14 cellular contexts compared by ENCODE assay signal in genomic region chr1:37294514-37294913, GRCh38.
"Had no signal": no experiment of that assay in that cellular context is flagged by ENCODE, and none has a peak within 500 bp of the region (broad histone marks: within the 10 kb centered on the region; RNA-seq: fewer than 3 reads in every experiment).

No MANE protein-coding gene starts in this region.

- H3K79me2 ChIP-seq: hepatocyte had no signal

- FAIRE-seq: colon had no signal

- H3K27me3 ChIP-seq: right lobe of liver had no signal

- H3K9me3 ChIP-seq: esophagus squamous epithelium, gastroesophageal sphincter, mucosa of descending colon, neutrophil, psoas muscle, right lobe of liver had no signal

- H3K4me2 ChIP-seq: hepatocyte had no signal

- H2AFZ ChIP-seq: hepatocyte had no signal

- DNase-seq: esophagus squamous epithelium; foreskin fibroblast; mucosa of descending colon; psoas muscle; retina; right lobe of liver; stimulated activated CD4-positive, alpha-beta T cell treated with anti-CD3 and anti-CD28 coated beads, Interleukin-4, amount 100 ng/mL, for 1 hour; stimulated activated CD8-positive, alpha-beta memory T cell treated with anti-CD3 and anti-CD28 coated beads, Interleukin-4, amount 100 ng/mL, for 48 hours had no signal

- H3K27ac ChIP-seq: esophagus squamous epithelium, gastroesophageal sphincter, hepatocyte, neutrophil, psoas muscle, right lobe of liver had no signal

- ATAC-seq: gastroesophageal sphincter; mucosa of descending colon; naive thymus-derived CD8-positive, alpha-beta T cell; psoas muscle; right lobe of liver; stimulated activated effector memory CD8-positive, alpha-beta T cell treated with anti-CD3 and anti-CD28 coated beads, Interleukin-12 subunit alpha, Interleukin-12 subunit beta, amount 100 ng/mL, for 72 hours had no signal

- H3K36me3 ChIP-seq: esophagus squamous epithelium, gastroesophageal sphincter, neutrophil, right lobe of liver had no signal

- H3K4me3 ChIP-seq: esophagus squamous epithelium, gastroesophageal sphincter, hepatocyte, mucosa of descending colon, psoas muscle, right lobe of liver had no signal

- H3K4me1 ChIP-seq: esophagus squamous epithelium, gastroesophageal sphincter, psoas muscle, right lobe of liver had no signal
